Comparison of ENCODE assay signal across 20 cellular contexts in the genomic region with DNA sequence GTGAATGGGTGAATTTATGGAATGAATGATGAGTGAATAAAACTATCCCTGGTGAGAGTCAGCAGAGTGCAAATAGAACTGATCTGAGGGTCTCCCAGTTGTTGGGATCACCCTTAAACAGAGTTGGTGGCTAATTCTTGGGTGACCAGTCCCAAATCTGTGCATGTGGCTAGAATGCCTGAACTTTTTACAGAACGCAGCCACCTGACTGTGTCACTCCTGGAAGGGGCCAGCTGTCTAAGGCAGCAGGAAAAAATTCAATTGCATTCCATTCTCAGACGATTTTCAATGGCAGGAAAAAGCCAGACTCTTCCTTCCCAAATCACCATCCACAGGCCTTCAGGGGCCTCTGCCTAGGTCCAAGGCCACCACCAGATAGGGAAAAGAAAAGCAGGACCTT. TPM values are rescaled to one million over a fixed set of nuclear protein-coding genes. Genes with fewer than 3 reads are reported as not detected.
DNase-seq lines count a peak whose midpoint lies in the region; ATAC-seq and TF ChIP-seq lines count a peak whose summit lies in the region.
"Had no signal": no experiment of that assay in that cellular context is flagged by ENCODE, and none has a peak within 500 bp of the region (broad histone marks: within the 10 kb centered on the region; RNA-seq: fewer than 3 reads in every experiment).

No MANE protein-coding gene starts in this region.

- no peaks in the 10 kb centered on the region for H4K20me1 ChIP-seq in osteoblast (ENCODE audit: insufficient read depth, low read length)
- H4K20me1 ChIP-seq: BLaER1 had no signal

- H3K27me3 Mint-ChIP-seq in endothelial cell (ENCODE audit: unreplicated experiment) (peaks cover 12% of the 10 kb centered on the region), Calu3 (ENCODE audit: unreplicated experiment) (peaks cover 24% of the 10 kb centered on the region)

- H3K4me3 Mint-ChIP-seq in endothelial cell (ENCODE audit: unreplicated experiment) (no peak overlapping the region), Calu3 (ENCODE audit: low read depth, unreplicated experiment) (no peak overlapping the region)
- H3K4me3 Mint-ChIP-seq: CD4-positive, CD25-positive, alpha-beta regulatory T cell; GM23338 had no signal

- BruUV-seq in Calu3 (replicated peaks; lab: Mats Ljungman, UMichigan), result no TSS peak

- H3K27ac ChIP-seq in SJCRH30, result peak overlapping the region; percentile 93
- H3K27ac ChIP-seq in osteoblast (ENCODE audit: low read depth, low read length), result no peak overlapping the region
- H3K27ac ChIP-seq: BLaER1, PC-9, SJSA1 had no signal

- DNase-seq in H7 (peak; percentile 25), SJCRH30 (peak; percentile 88 to 94), endothelial cell (ENCODE audit: low spot score) (no peak), osteoblast (ENCODE audit: insufficient read length, low spot score, missing footprints) (peak; percentile 57), Calu3 (no peak)
- no peak for DNase-seq in stimulated activated CD4-positive, alpha-beta T cell treated with anti-CD3 and anti-CD28 coated beads, Interleukin-4, amount 100 ng/mL, for 24 hours
- DNase-seq: CD4-positive, CD25-positive, alpha-beta regulatory T cell; IMR-90; KG1; MM.1S; NCI-H2029; NCI-H446; NCI-H526 treated with DMSO at 0.1 percent for 48 hours; PC-9 had no signal

- peaks cover 45% of the 10 kb centered on the region for H3K4me1 ChIP-seq in SJCRH30
- no peaks in the 10 kb centered on the region for H3K4me1 ChIP-seq in osteoblast (ENCODE audit: insufficient read depth, low read length)
- H3K4me1 ChIP-seq: HAP-1, SJSA1 had no signal

- no peaks in the 10 kb centered on the region for H3K9me3 Mint-ChIP-seq in endothelial cell (ENCODE audit: unreplicated experiment)
- peaks cover 3% of the 10 kb centered on the region for H3K9me3 Mint-ChIP-seq in Calu3 (ENCODE audit: low read depth, unreplicated experiment)
- H3K9me3 Mint-ChIP-seq: GM23338 had no signal

- intact Hi-C loops in Calu3 (cut with micrococcal nuclease; ENCODE audit: unreplicated experiment), result no loop called here

- H3K9me3 ChIP-seq in SJCRH30 (replicated peaks), result no peaks in the 10 kb centered on the region
- no peaks in the 10 kb centered on the region for H3K9me3 ChIP-seq in osteoblast (ENCODE audit: low read depth, low read length)
- H3K9me3 ChIP-seq: HAP-1, SJSA1 had no signal

- H3K4me1 Mint-ChIP-seq in endothelial cell (ENCODE audit: unreplicated experiment) (peaks cover 54% of the 10 kb centered on the region), Calu3 (ENCODE audit: low read depth, unreplicated experiment) (peaks cover 21% of the 10 kb centered on the region)

- H3K36me3 Mint-ChIP-seq in endothelial cell (ENCODE audit: low read depth, unreplicated experiment) (peaks cover 6% of the 10 kb centered on the region), Calu3 (ENCODE audit: insufficient read depth, unreplicated experiment) (peaks cover 11% of the 10 kb centered on the region)
- H3K36me3 Mint-ChIP-seq: CD4-positive, CD25-positive, alpha-beta regulatory T cell had no signal

- H3K27me3 ChIP-seq in H7 (ENCODE audit: control insufficient read depth, insufficient read depth, low read length), result no peaks in the 10 kb centered on the region; the same call in none of the 2 replicates
- H3K27me3 ChIP-seq in SJCRH30, result no peaks in the 10 kb centered on the region
- H3K27me3 ChIP-seq in osteoblast (ENCODE audit: insufficient read depth, low read length), result peaks cover 15% of the 10 kb centered on the region
- H3K27me3 ChIP-seq: BLaER1, SJSA1 had no signal

- H3K79me2 ChIP-seq in osteoblast (ENCODE audit: insufficient read depth, low read length), result no peaks in the 10 kb centered on the region

- H2AFZ ChIP-seq in osteoblast (ENCODE audit: low read length), result no peak overlapping the region
- H2AFZ ChIP-seq: GM23338, PC-9 had no signal

- CTCF ChIA-PET in Calu3 (lab: Charles Lee), result no interaction called here

- H3K4me3 ChIP-seq in H7 (ENCODE audit: insufficient read depth, low read depth, low read length), result no peak overlapping the region
- H3K4me3 ChIP-seq in SJCRH30, result no peak overlapping the region
- H3K4me3 ChIP-seq in osteoblast (ENCODE audit: insufficient read depth, low read length), result no peak overlapping the region
- H3K4me3 ChIP-seq: BLaER1, GM23338, HAP-1, PC-9, SJSA1 had no signal

- peak overlapping the region; percentile 64 for H3K27ac Mint-ChIP-seq in endothelial cell (ENCODE audit: unreplicated experiment)
- no peak overlapping the region for H3K27ac Mint-ChIP-seq in Calu3 (ENCODE audit: unreplicated experiment)
- H3K27ac Mint-ChIP-seq: GM23338 had no signal

- H3K4me2 ChIP-seq in osteoblast (ENCODE audit: insufficient read depth, low read length), result no peak overlapping the region
- H3K4me2 ChIP-seq: BLaER1, GM23338, PC-9 had no signal

- TF ChIP-seq CTCF in endothelial cell (IDR thresholded peaks at IDR 0.05; ENCODE audit: unreplicated experiment) (no peak), osteoblast (IDR thresholded peaks at IDR 0.05; ENCODE audit: extremely low read depth, low read depth, low read length) (no peak), Calu3 (IDR thresholded peaks at IDR 0.05; ENCODE audit: unreplicated experiment) (no peak)

- H3K36me3 ChIP-seq in H7 (replicated peaks; ENCODE audit: control insufficient read depth, insufficient read depth, low read length), result no peaks in the 10 kb centered on the region
- no peaks in the 10 kb centered on the region for H3K36me3 ChIP-seq in SJCRH30
- H3K36me3 ChIP-seq in osteoblast (ENCODE audit: insufficient read depth, low read length), result no peaks in the 10 kb centered on the region
- H3K36me3 ChIP-seq: BLaER1, HAP-1, SJSA1 had no signal

- ATAC-seq in HG03439 (IDR thresholded peaks at IDR 0.05; ENCODE audit: unreplicated experiment), result no peak
- ATAC-seq: GM23338, Right ventricle myocardium inferior had no signal

RNA-seq across cellular contexts. Expression of gene BEAN1, which starts 43.5 kb away (rescaled TPM):
- 0.03 TPM in 1 of 2 replicates, not detected in the other for total RNA-seq in H7 (2014; rRNA removed; shearing (Covaris generic))
- total RNA-seq in SJCRH30 (2014; rRNA removed; shearing (Covaris generic)), result 0.84 and 0.87 TPM in 2 replicates
- total RNA-seq in endothelial cell (ENCODE audit: unreplicated experiment), result 0.49 TPM
- 0.29 and 0.36 TPM in 2 replicates for total RNA-seq in osteoblast
- 1.7 and 3.1 TPM in 2 replicates for total RNA-seq in Calu3 (2022)
- total RNA-seq: CD4-positive, CD25-positive, alpha-beta regulatory T cell; IMR-90; SJSA1 had no signal

Comparison
In these comparisons a context has a peak if more than half of its experiments do, and no peak if none do; other contexts are left out.
1. DNase-seq: peak in H7 (single experiment), SJCRH30 (2 of 2) and osteoblast (single experiment); none in endothelial cell (single experiment), Calu3 (single experiment) and stimulated activated CD4-positive, alpha-beta T cell treated with anti-CD3 and anti-CD28 coated beads, Interleukin-4, amount 100 ng/mL, for 24 hours (single experiment).